ENCODE assay signal across 12 cellular contexts in the genomic region with DNA sequence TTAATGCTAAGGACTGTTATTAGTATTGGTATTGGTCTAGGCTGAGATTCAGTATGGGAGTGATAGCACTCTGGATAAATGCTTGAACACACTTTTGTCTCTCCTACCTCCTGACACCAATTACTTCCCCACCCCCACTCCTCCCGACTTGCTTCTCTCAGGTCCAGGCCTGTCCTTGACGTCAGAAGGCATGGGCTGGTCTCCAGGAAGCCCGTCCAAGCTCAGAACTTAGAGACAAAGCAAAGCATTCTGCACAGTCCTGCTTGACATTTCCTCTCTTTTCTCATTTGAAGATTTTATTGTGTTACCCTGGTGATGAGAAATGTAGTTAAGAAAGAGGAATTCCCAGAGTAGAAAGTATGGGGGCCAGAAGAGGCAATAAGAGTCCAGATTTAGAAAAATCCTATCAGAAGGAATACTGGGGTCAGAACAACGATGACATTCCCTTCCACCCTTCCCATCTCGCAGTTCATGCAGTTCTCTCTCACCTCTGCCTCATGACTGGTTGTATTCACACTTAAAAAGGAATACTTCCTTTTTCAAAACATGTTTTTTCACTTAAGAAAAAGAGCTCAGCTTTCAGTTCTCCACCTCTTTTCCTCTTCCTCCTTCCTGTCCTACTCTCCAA. TPM values are rescaled to one million over a fixed set of nuclear protein-coding genes. Genes with fewer than 3 reads are reported as not detected.
DNase-seq lines count a peak whose midpoint lies in the region; ATAC-seq, FAIRE-seq and TF ChIP-seq lines count a peak whose summit lies in the region.
"Had no signal": no experiment of that assay in that cellular context is flagged by ENCODE, and none has a peak within 500 bp of the region (broad histone marks: within the 10 kb centered on the region; RNA-seq: fewer than 3 reads in every experiment).

No MANE protein-coding gene starts in this region.

- no peaks in the 10 kb centered on the region for H3K27me3 Mint-ChIP-seq in CD8-positive, alpha-beta T cell (ENCODE audit: low read depth)
- H3K27me3 Mint-ChIP-seq in Calu3 (ENCODE audit: unreplicated experiment) = peaks cover 12% of the 10 kb centered on the region

- H3K4me3 ChIP-seq in CD8-positive, alpha-beta T cell (ENCODE audit: low read depth, low read length) = no peak overlapping the region
- H3K4me3 ChIP-seq in astrocyte of the spinal cord (ENCODE audit: low read depth, low read length) (no peak overlapping the region), heart right ventricle (no peak overlapping the region), pancreas (no peak overlapping the region)
- H3K4me3 ChIP-seq: thoracic aorta had no signal

- H3K4me1 ChIP-seq in CD8-positive, alpha-beta T cell (ENCODE audit: insufficient read depth, low read length) = peaks cover 6% of the 10 kb centered on the region
- H3K4me1 ChIP-seq in heart right ventricle = peaks cover 0 to 18% (median 0%) of the 10 kb centered on the region in 9 donors
- H3K4me1 ChIP-seq in pancreas = no peaks in the 10 kb centered on the region

- BruUV-seq in Calu3 (replicated peaks; lab: Mats Ljungman, UMichigan) = no TSS peak

- no peaks in the 10 kb centered on the region for H3K9me3 ChIP-seq in CD8-positive, alpha-beta T cell (ENCODE audit: low read length)
- H3K9me3 ChIP-seq in heart right ventricle = no peaks in the 10 kb centered on the region
- H3K9me3 ChIP-seq in pancreas = no peaks in the 10 kb centered on the region
- H3K9me3 ChIP-seq: thoracic aorta had no signal

- no peak for DNase-seq in CD8-positive, alpha-beta T cell
- DNase-seq in astrocyte of the spinal cord (ENCODE audit: low read depth, low spot score) = peak; percentile 26
- peak; percentile 76 to 86 for DNase-seq in heart right ventricle
- peak in 4 of 6 donors; percentile 38 to 69 (median 56) for DNase-seq in pancreas
- DNase-seq in NCI-H2196 treated with DMSO at 0.1 percent for 48 hours (lab: John Stamatoyannopoulos, UW; ENCODE audit: unreplicated experiment) = no peak
- DNase-seq in NCI-H1694 (lab: John Stamatoyannopoulos, UW) = no peak
- no peak for DNase-seq in Calu3
- no peak for DNase-seq in activated CD4-positive, alpha-beta T cell treated with anti-CD3 and anti-CD28 coated beads, Interleukin-2, amount 50 U/mL, for 48 hours
- DNase-seq: activated CD8-positive, alpha-beta memory T cell treated with anti-CD3 and anti-CD28 coated beads, Interleukin-2, amount 50 U/mL, for 48 hours; RPMI8226 had no signal

- no peaks in the 10 kb centered on the region for H3K36me3 ChIP-seq in CD8-positive, alpha-beta T cell (ENCODE audit: insufficient read depth, low read length)
- no peaks in the 10 kb centered on the region for H3K36me3 ChIP-seq in heart right ventricle
- no peaks in the 10 kb centered on the region for H3K36me3 ChIP-seq in pancreas
- H3K36me3 ChIP-seq: thoracic aorta had no signal

- H3K27ac Mint-ChIP-seq in CD8-positive, alpha-beta T cell = peak overlapping the region; percentile 73
- H3K27ac Mint-ChIP-seq in Calu3 (ENCODE audit: unreplicated experiment) = no peak overlapping the region

- no peak for FAIRE-seq in pancreas (lab: Jason Lieb, UNC)

- ATAC-seq in CD8-positive, alpha-beta T cell = no peak
- ATAC-seq in heart right ventricle (peak; percentile 78 to 98 (median 95)), pancreas (peak; percentile 77 to 90 (median 84))

- peak overlapping the region; percentile 4 for H3K4me3 Mint-ChIP-seq in CD8-positive, alpha-beta T cell
- H3K4me3 Mint-ChIP-seq in Calu3 (ENCODE audit: low read depth, unreplicated experiment) = no peak overlapping the region
- H3K4me3 Mint-ChIP-seq: CD14-positive monocyte had no signal

- POLR2A ChIA-PET in CD8-positive, alpha-beta T cell (lab: Charles Lee) = no interaction called here

- H3K27ac ChIP-seq in CD8-positive, alpha-beta T cell (ENCODE audit: low read depth, low read length) = no peak overlapping the region
- H3K27ac ChIP-seq in heart right ventricle = peak overlapping the region in 8 of 10 donors; percentile 28 to 75 (median 61)
- H3K27ac ChIP-seq in pancreas = no peak overlapping the region
- H3K27ac ChIP-seq: thoracic aorta had no signal

- no peak for TF ChIP-seq CTCF in CD8-positive, alpha-beta T cell (IDR thresholded peaks at IDR 0.05)
- no peak for TF ChIP-seq CTCF in astrocyte of the spinal cord (IDR thresholded peaks at IDR 0.05; ENCODE audit: low read depth, low read length)
- TF ChIP-seq CTCF in heart right ventricle (IDR thresholded peaks at IDR 0.05) = no peak
- TF ChIP-seq CTCF in pancreas (IDR thresholded peaks at IDR 0.05) = no peak
- TF ChIP-seq CTCF in Calu3 (IDR thresholded peaks at IDR 0.05; ENCODE audit: unreplicated experiment) = no peak

- no peaks in the 10 kb centered on the region for H3K9me3 Mint-ChIP-seq in CD8-positive, alpha-beta T cell
- no peaks in the 10 kb centered on the region for H3K9me3 Mint-ChIP-seq in Calu3 (ENCODE audit: low read depth, unreplicated experiment)

- in situ Hi-C loops in astrocyte of the spinal cord (cut with HindIII; ENCODE audit: low sequenced_read_pairs) = no loop called here

- WGBS in heart right ventricle, 2 donors = 13 to 20% methylated on average over 5 of the region's 5 CpGs
- WGBS in pancreas, 2 donors = 16 to 21% methylated on average over 5 of the region's 5 CpGs

- intact Hi-C loops in CD8-positive, alpha-beta T cell (cut with DNase I, micrococcal nuclease) = no loop called here
- intact Hi-C loops in heart right ventricle (cut with DNase I) (no loop called here), pancreas (cut with DNase I) (no loop called here), Calu3 (cut with micrococcal nuclease; ENCODE audit: unreplicated experiment) (no loop called here)

- H3K4me1 Mint-ChIP-seq in CD8-positive, alpha-beta T cell (ENCODE audit: low read depth) = peaks cover 12% of the 10 kb centered on the region
- no peaks in the 10 kb centered on the region for H3K4me1 Mint-ChIP-seq in Calu3 (ENCODE audit: low read depth, unreplicated experiment)

- CTCF ChIA-PET in CD8-positive, alpha-beta T cell (lab: Charles Lee) = interaction anchor here (4.2 kb wide), 1 partner anchor 14 kb away, joined by 31 read pairs; no protein-coding TSS in a partner anchor
- CTCF ChIA-PET in Calu3 (lab: Charles Lee) = interaction anchor here (0.6 kb wide), 1 partner anchor 483 kb away, joined by 3 read pairs; no protein-coding TSS in a partner anchor

- H3K27me3 ChIP-seq in CD8-positive, alpha-beta T cell (ENCODE audit: insufficient read depth, low read length) = no peaks in the 10 kb centered on the region
- H3K27me3 ChIP-seq in heart right ventricle = no peaks in the 10 kb centered on the region
- no peaks in the 10 kb centered on the region for H3K27me3 ChIP-seq in pancreas

- H3K36me3 Mint-ChIP-seq in CD8-positive, alpha-beta T cell = no peaks in the 10 kb centered on the region
- H3K36me3 Mint-ChIP-seq in Calu3 (ENCODE audit: insufficient read depth, unreplicated experiment) = no peaks in the 10 kb centered on the region
- H3K36me3 Mint-ChIP-seq: CD14-positive monocyte had no signal

RNA-seq across cellular contexts. Expression of a gene that starts 18.3 kb away (rescaled TPM):
- under 1 TPM; 0.50 to 0.79 TPM for total RNA-seq in CD8-positive, alpha-beta T cell
- total RNA-seq in heart right ventricle (1 to 10 TPM in 1 of 10 donors, under 1 TPM in 9; 0.16 to 1.6 (median 0.42) TPM), pancreas (1 to 10 TPM; 1.8 to 3.3 (median 2.8) TPM), Calu3 (2022) (8.2 and 8.6 TPM in 2 replicates)
- polyA plus RNA-seq in heart right ventricle (1 to 10 TPM in 1 of 2 donors, under 1 TPM in 1; 0.22 to 3.0 TPM), pancreas (1 to 10 TPM; 3.6 to 6.4 TPM)
- polyA plus RNA-seq: CD14-positive monocyte had no signal

Comparison
In these comparisons a context has a peak if more than half of its experiments do, and no peak if none do; other contexts are left out.
1. DNase-seq: peak in astrocyte of the spinal cord (single experiment), heart right ventricle (2 of 2) and pancreas (4 of 6); none in CD8-positive, alpha-beta T cell (0 of 7), NCI-H2196 treated with DMSO at 0.1 percent for 48 hours (single experiment), NCI-H1694 (single experiment), Calu3 (single experiment) and activated CD4-positive, alpha-beta T cell treated with anti-CD3 and anti-CD28 coated beads, Interleukin-2, amount 50 U/mL, for 48 hours (0 of 2).
2. H3K27ac ChIP-seq: peak in heart right ventricle (8 of 10); none in CD8-positive, alpha-beta T cell (single experiment) and pancreas (0 of 4).